3 cellular contexts compared by ENCODE assay signal in the genomic region with DNA sequence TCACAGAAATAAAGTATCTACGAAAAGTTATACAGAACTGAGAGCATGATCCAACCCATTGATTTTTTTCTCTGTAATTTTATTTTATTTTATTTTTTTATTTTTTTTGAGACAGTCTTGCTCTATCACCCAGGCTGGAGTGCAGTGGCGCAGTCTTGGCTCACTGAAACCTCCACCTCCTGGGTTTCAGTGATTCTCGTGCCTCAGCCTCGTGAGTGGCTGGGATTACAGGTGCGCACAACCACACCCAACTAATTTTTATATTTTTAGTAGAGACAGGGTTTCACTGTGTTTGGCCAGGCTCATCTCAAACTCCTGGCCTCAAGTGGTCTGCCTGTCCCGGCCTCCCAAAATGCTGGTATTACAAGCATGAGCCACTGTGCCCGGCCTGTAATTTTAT.
"Had no signal": no experiment of that assay in that cellular context is flagged by ENCODE, and none has a peak within 500 bp of the region (broad histone marks: within the 10 kb centered on the region; RNA-seq: fewer than 3 reads in every experiment).

No MANE protein-coding gene starts in this region.

- ATAC-seq: GM12878 had no signal

- H3K4me3 ChIP-seq: GM12878 had no signal

- DNase-seq: GDM1, GF-D8 had no signal
